ENCODE assay signal across 21 cellular contexts in genomic region chr2:118911936-118912335, GRCh38. TPM values are rescaled to one million over a fixed set of nuclear protein-coding genes. Genes with fewer than 3 reads are reported as not detected.
DNase-seq lines count a peak whose midpoint lies in the region; ATAC-seq and TF ChIP-seq lines count a peak whose summit lies in the region.
"Had no signal": no experiment of that assay in that cellular context is flagged by ENCODE, and none has a peak within 500 bp of the region (broad histone marks: within the 10 kb centered on the region; RNA-seq: fewer than 3 reads in every experiment).

No MANE protein-coding gene starts in this region.

- H3K36me3 Mint-ChIP-seq in activated CD4-positive, alpha-beta T cell treated with anti-CD3 and anti-CD28 coated beads, Interleukin-2, amount 10 ng/mL, durations not matched to agents 24 days and 14 days (ENCODE audit: low read depth): no peaks in the 10 kb centered on the region
- H3K36me3 Mint-ChIP-seq in activated CD4-positive, alpha-beta T cell treated with anti-CD3 and anti-CD28 coated beads, Interleukin-2, amount 10 ng/mL, durations not matched to agents 7 days and 5 days (ENCODE audit: low read depth): no peaks in the 10 kb centered on the region
- no peaks in the 10 kb centered on the region for H3K36me3 Mint-ChIP-seq in osteocyte (ENCODE audit: unreplicated experiment)
- H3K36me3 Mint-ChIP-seq: CD8-positive, alpha-beta T cell had no signal

- H3K27me3 ChIP-seq in foreskin keratinocyte: no peaks in the 10 kb centered on the region
- no peaks in the 10 kb centered on the region for H3K27me3 ChIP-seq in left lung
- H3K27me3 ChIP-seq: BLaER1 treated with 17β-estradiol and CSF1 and Interleukin-3, amounts not matched to agents 10 nM and 100 nM had no signal

- H3K9me3 ChIP-seq in left lung: no peaks in the 10 kb centered on the region
- H3K9me3 ChIP-seq: A549 had no signal

- H3K4me1 ChIP-seq in foreskin keratinocyte: peaks cover 14% of the 10 kb centered on the region
- H3K4me1 ChIP-seq in left lung: no peaks in the 10 kb centered on the region
- H3K4me1 ChIP-seq: A549 had no signal

- H3K4me1 Mint-ChIP-seq in activated CD4-positive, alpha-beta T cell treated with anti-CD3 and anti-CD28 coated beads, Interleukin-2, amount 10 ng/mL, durations not matched to agents 24 days and 14 days: no peaks in the 10 kb centered on the region
- H3K4me1 Mint-ChIP-seq in activated CD4-positive, alpha-beta T cell treated with anti-CD3 and anti-CD28 coated beads, Interleukin-2, amount 10 ng/mL, durations not matched to agents 7 days and 5 days: no peaks in the 10 kb centered on the region
- no peaks in the 10 kb centered on the region for H3K4me1 Mint-ChIP-seq in osteocyte (ENCODE audit: unreplicated experiment)
- H3K4me1 Mint-ChIP-seq: B cell had no signal

- no peak overlapping the region for H3K27ac Mint-ChIP-seq in activated CD4-positive, alpha-beta T cell treated with anti-CD3 and anti-CD28 coated beads, Interleukin-2, amount 10 ng/mL, durations not matched to agents 24 days and 14 days
- H3K27ac Mint-ChIP-seq in activated CD4-positive, alpha-beta T cell treated with anti-CD3 and anti-CD28 coated beads, Interleukin-2, amount 10 ng/mL, durations not matched to agents 7 days and 5 days: no peak overlapping the region
- no peak overlapping the region for H3K27ac Mint-ChIP-seq in osteocyte (ENCODE audit: unreplicated experiment)
- H3K27ac Mint-ChIP-seq: B cell; CD4-positive, alpha-beta T cell; CD8-positive, alpha-beta T cell had no signal

- no peaks in the 10 kb centered on the region for H3K9me3 Mint-ChIP-seq in activated CD4-positive, alpha-beta T cell treated with anti-CD3 and anti-CD28 coated beads, Interleukin-2, amount 10 ng/mL, durations not matched to agents 24 days and 14 days
- H3K9me3 Mint-ChIP-seq in activated CD4-positive, alpha-beta T cell treated with anti-CD3 and anti-CD28 coated beads, Interleukin-2, amount 10 ng/mL, durations not matched to agents 7 days and 5 days: peaks cover 3% of the 10 kb centered on the region
- no peaks in the 10 kb centered on the region for H3K9me3 Mint-ChIP-seq in osteocyte (ENCODE audit: unreplicated experiment)
- H3K9me3 Mint-ChIP-seq: CD8-positive, alpha-beta T cell had no signal

- POLR2A ChIA-PET in activated CD4-positive, alpha-beta T cell treated with anti-CD3 and anti-CD28 coated beads, Interleukin-2, amount 10 ng/mL, durations not matched to agents 7 days and 5 days (lab: Charles Lee): no interaction called here

- H3K27ac ChIP-seq in foreskin keratinocyte: peak overlapping the region; percentile 97
- no peak overlapping the region for H3K27ac ChIP-seq in left lung
- H3K27ac ChIP-seq: 22Rv1, A549, C4-2B had no signal

- no peak overlapping the region for H3K4me3 Mint-ChIP-seq in activated CD4-positive, alpha-beta T cell treated with anti-CD3 and anti-CD28 coated beads, Interleukin-2, amount 10 ng/mL, durations not matched to agents 24 days and 14 days
- no peak overlapping the region for H3K4me3 Mint-ChIP-seq in activated CD4-positive, alpha-beta T cell treated with anti-CD3 and anti-CD28 coated beads, Interleukin-2, amount 10 ng/mL, durations not matched to agents 7 days and 5 days
- no peak overlapping the region for H3K4me3 Mint-ChIP-seq in osteocyte (ENCODE audit: unreplicated experiment)
- H3K4me3 Mint-ChIP-seq: B cell; CD4-positive, alpha-beta T cell; CD8-positive, alpha-beta T cell had no signal

- DNase-seq in activated CD4-positive, alpha-beta T cell treated with anti-CD3 and anti-CD28 coated beads, Interleukin-2, amount 10 ng/mL, durations not matched to agents 24 days and 14 days: peak; percentile 33
- DNase-seq in activated CD4-positive, alpha-beta T cell treated with anti-CD3 and anti-CD28 coated beads, Interleukin-2, amount 10 ng/mL, durations not matched to agents 7 days and 5 days: no peak
- DNase-seq in foreskin keratinocyte (no peak), osteocyte (ENCODE audit: extremely low spot score, unreplicated experiment) (peak; percentile 56), occipital lobe (lab: John Stamatoyannopoulos, UW) (no peak), left lung (no peak)
- no peak for DNase-seq in stimulated activated naive CD8-positive, alpha-beta T cell treated with anti-CD3 and anti-CD28 coated beads, Interleukin-15, Interleukin-2, amounts not matched to agents 100 U/mL and 50 U/mL, for 24 hours
- DNase-seq: AML-193; Caco-2; Calu3; CD4-positive, alpha-beta T cell; CD8-positive, alpha-beta T cell; DMS79 treated with DMSO at 0.1 percent for 48 hours; GF-D8 had no signal

- no peak for ATAC-seq in foreskin keratinocyte
- ATAC-seq in left lung: no peak
- no peak for ATAC-seq in stimulated activated naive CD8-positive, alpha-beta T cell treated with anti-CD3 and anti-CD28 coated beads, Interleukin-15, Interleukin-2, amounts not matched to agents 100 U/mL and 50 U/mL, for 24 hours
- ATAC-seq: A549; CD8-positive, alpha-beta T cell had no signal

- no peaks in the 10 kb centered on the region for H3K27me3 Mint-ChIP-seq in activated CD4-positive, alpha-beta T cell treated with anti-CD3 and anti-CD28 coated beads, Interleukin-2, amount 10 ng/mL, durations not matched to agents 24 days and 14 days
- H3K27me3 Mint-ChIP-seq in activated CD4-positive, alpha-beta T cell treated with anti-CD3 and anti-CD28 coated beads, Interleukin-2, amount 10 ng/mL, durations not matched to agents 7 days and 5 days: no peaks in the 10 kb centered on the region
- no peaks in the 10 kb centered on the region for H3K27me3 Mint-ChIP-seq in osteocyte (ENCODE audit: unreplicated experiment)
- H3K27me3 Mint-ChIP-seq: CD4-positive, alpha-beta T cell had no signal

- no peak for TF ChIP-seq CTCF in foreskin keratinocyte (conservative IDR thresholded peaks at IDR 0.05)
- no peak for TF ChIP-seq CTCF in osteocyte (IDR thresholded peaks at IDR 0.05)
- TF ChIP-seq CTCF in left lung (IDR thresholded peaks at IDR 0.05): no peak

- CTCF ChIA-PET in activated CD4-positive, alpha-beta T cell treated with anti-CD3 and anti-CD28 coated beads, Interleukin-2, amount 10 ng/mL, durations not matched to agents 7 days and 5 days (lab: Charles Lee): no interaction called here

- intact Hi-C loops in activated CD4-positive, alpha-beta T cell treated with anti-CD3 and anti-CD28 coated beads, Interleukin-2, amount 10 ng/mL, durations not matched to agents 24 days and 14 days (cut with micrococcal nuclease): no loop called here
- intact Hi-C loops in left lung (cut with DNase I): no loop called here

- H3K36me3 ChIP-seq in left lung: no peaks in the 10 kb centered on the region
- H3K36me3 ChIP-seq: BLaER1 treated with 17β-estradiol and CSF1 and Interleukin-3, amounts not matched to agents 10 nM and 100 nM had no signal

- no peak overlapping the region for H3K4me3 ChIP-seq in left lung
- H3K4me3 ChIP-seq: A549; BLaER1 treated with 17β-estradiol and CSF1 and Interleukin-3, amounts not matched to agents 10 nM and 100 nM had no signal

RNA-seq across cellular contexts. Expression of gene MARCO, which starts 30.1 kb away (rescaled TPM):
- not detected in 2 replicates for total RNA-seq in activated CD4-positive, alpha-beta T cell treated with anti-CD3 and anti-CD28 coated beads, Interleukin-2, amount 10 ng/mL, durations not matched to agents 24 days and 14 days
- total RNA-seq in activated CD4-positive, alpha-beta T cell treated with anti-CD3 and anti-CD28 coated beads, Interleukin-2, amount 10 ng/mL, durations not matched to agents 7 days and 5 days: not detected
- total RNA-seq in foreskin keratinocyte (0.11 and 0.14 TPM in 2 replicates), osteocyte (not detected in 2 replicates), occipital lobe (0.31 TPM), left lung (100 to 1,000 TPM; 122 to 425 TPM)
- polyA plus RNA-seq in foreskin keratinocyte: 0.11 and 0.22 TPM in 2 replicates
- total RNA-seq: A172; B cell; Calu3; CD8-positive, alpha-beta T cell had no signal
- polyA plus RNA-seq: BJ had no signal

Comparison
In these comparisons a context has a peak if more than half of its experiments do, and no peak if none do; other contexts are left out.
1. DNase-seq: peak in activated CD4-positive, alpha-beta T cell treated with anti-CD3 and anti-CD28 coated beads, Interleukin-2, amount 10 ng/mL, durations not matched to agents 24 days and 14 days (single experiment) and osteocyte (single experiment); none in activated CD4-positive, alpha-beta T cell treated with anti-CD3 and anti-CD28 coated beads, Interleukin-2, amount 10 ng/mL, durations not matched to agents 7 days and 5 days (single experiment), foreskin keratinocyte (0 of 2), occipital lobe (single experiment), left lung (0 of 2) and stimulated activated naive CD8-positive, alpha-beta T cell treated with anti-CD3 and anti-CD28 coated beads, Interleukin-15, Interleukin-2, amounts not matched to agents 100 U/mL and 50 U/mL, for 24 hours (single experiment).
2. RNA of gene MARCO, which starts 30.1 kb away (total RNA-seq): 122 to 425 TPM in left lung; 0.31 TPM in occipital lobe (single experiment), 0.11 to 0.14 TPM in foreskin keratinocyte, not detected in activated CD4-positive, alpha-beta T cell treated with anti-CD3 and anti-CD28 coated beads, Interleukin-2, amount 10 ng/mL, durations not matched to agents 24 days and 14 days, not detected in activated CD4-positive, alpha-beta T cell treated with anti-CD3 and anti-CD28 coated beads, Interleukin-2, amount 10 ng/mL, durations not matched to agents 7 days and 5 days and not detected in osteocyte; every median in the first group is over 10 times any median in the second.